In genomic region chr5:58674711-58675110, GRCh38 we compare ENCODE assay signal across 32 cellular contexts.
"Had no signal": no experiment of that assay in that cellular context is flagged by ENCODE, and none has a peak within 500 bp of the region (broad histone marks: within the 10 kb centered on the region; RNA-seq: fewer than 3 reads in every experiment).

No MANE protein-coding gene starts in this region.

- DNase-seq: activated effector memory CD4-positive, alpha-beta T cell treated with anti-CD3 and anti-CD28 coated beads, Interleukin-2, amount 50 U/mL, for 16 hours; activated effector memory CD4-positive, alpha-beta T cell treated with Interleukin-2 at 50 U/mL for 16 hours; activated gamma-delta T cell; activated gamma-delta T cell treated with Interleukin-2 at 50 U/mL for 16 hours; activated naive CD4-positive, alpha-beta T cell; activated naive CD4-positive, alpha-beta T cell treated with anti-CD3 and anti-CD28 coated beads for 36 hours; activated naive CD4-positive, alpha-beta T cell treated with anti-CD3 and anti-CD28 coated beads, Interleukin-2, amount 10 ng/mL, durations not matched to agents 7 days and 5 days; activated naive CD4-positive, alpha-beta T cell treated with anti-CD3 and anti-CD28 coated beads, Interleukin-2, amount 50 U/mL, for 16 hours; activated naive CD4-positive, alpha-beta T cell treated with Interleukin-2 at 50 U/mL for 16 hours; activated naive CD8-positive, alpha-beta T cell treated with anti-CD3 and anti-CD28 coated beads for 36 hours; activated naive CD8-positive, alpha-beta T cell treated with anti-CD3 and anti-CD28 coated beads, Interleukin-2, amount 10 ng/mL, durations not matched to agents 7 days and 5 days; activated naive CD8-positive, alpha-beta T cell treated with anti-CD3 and anti-CD28 coated beads, Interleukin-2, amount 50 U/mL, for 24 hours; activated T-cell treated with anti-CD3 and anti-CD28 coated beads for 4 hours; activated T-cell treated with anti-CD3 and anti-CD28 coated beads, Interleukin-2, amount 50 U/mL, for 1 hour; activated T-cell treated with anti-CD3 and anti-CD28 coated beads, Interleukin-2, amount 50 U/mL, for 24 hours; activated T-cell treated with anti-CD3 and anti-CD28 coated beads, Interleukin-2, amount 50 U/mL, for 4 hours; activated T-cell treated with anti-CD3 and anti-CD28 coated beads, Interleukin-2, amount 50 U/mL, for 48 hours; activated T-cell treated with anti-CD3 and anti-CD28 coated beads, Interleukin-2, amount 50 U/mL, for 72 hours; adrenal gland; amniotic stem cell; amygdala; aorta; body of pancreas; brain microvascular endothelial cell; central memory CD4-positive, alpha-beta T cell; cerebellar nuclear complex had no signal

- H3K4me1 ChIP-seq: adrenal gland, ascending aorta, breast epithelium had no signal

- FAIRE-seq: astrocyte had no signal

- H3K27me3 ChIP-seq: adrenal gland, ascending aorta, body of pancreas, brain microvascular endothelial cell, breast epithelium, cardiac muscle cell had no signal

- H3K4me3 ChIP-seq: adrenal gland, ascending aorta, body of pancreas, breast epithelium, cardiac muscle cell had no signal

- H3K27ac ChIP-seq: adrenal gland, ascending aorta, body of pancreas, brain microvascular endothelial cell, breast epithelium, cardiac muscle cell had no signal

- H3K36me3 ChIP-seq: adrenal gland, ascending aorta, brain microvascular endothelial cell, breast epithelium, cardiac muscle cell had no signal

- ATAC-seq: activated naive CD4-positive, alpha-beta T cell treated with anti-CD3 and anti-CD28 coated beads, Interleukin-2, amount 50 U/mL, for 72 hours; activated naive CD8-positive, alpha-beta T cell treated with anti-CD3 and anti-CD28 coated beads, Interleukin-2, amount 50 U/mL, for 24 hours; activated T-cell treated with anti-CD3 and anti-CD28 coated beads, Interleukin-2, amount 50 U/mL, for 4 hours; activated T-cell treated with anti-CD3 and anti-CD28 coated beads, Interleukin-2, amount 50 U/mL, for 72 hours; activated T-helper 17 cell treated with anti-CD3 and anti-CD28 coated beads, Interleukin-2, amount 50 U/mL, for 72 hours; body of pancreas had no signal
